In genomic region chr16:50121278-50121677, GRCh38 we compare ENCODE assay signal across 11 cellular contexts. TPM values are rescaled to one million over a fixed set of nuclear protein-coding genes. Genes with fewer than 3 reads are reported as not detected.
A peak's percentile ranks its signal among the peaks of the same experiment; 100 is the strongest.
DNase-seq lines count a peak whose midpoint lies in the region; ATAC-seq and TF ChIP-seq lines count a peak whose summit lies in the region.
"Had no signal": no experiment of that assay in that cellular context is flagged by ENCODE, and none has a peak within 500 bp of the region (broad histone marks: within the 10 kb centered on the region; RNA-seq: fewer than 3 reads in every experiment).

No MANE protein-coding gene starts in this region.

- no peak for TF ChIP-seq POLR2A in Peyer's patch (IDR thresholded peaks at IDR 0.05)
- TF ChIP-seq POLR2A in vagina (IDR thresholded peaks at IDR 0.05), result no peak

- H3K4me3 Mint-ChIP-seq in progenitor cell of endocrine pancreas (ENCODE audit: low read depth), result no peak overlapping the region

- H3K27ac Mint-ChIP-seq in progenitor cell of endocrine pancreas, result no peak overlapping the region

- H3K36me3 ChIP-seq in Peyer's patch (no peaks in the 10 kb centered on the region), thymus (ENCODE audit: control insufficient read depth, insufficient read depth) (no peaks in the 10 kb centered on the region), vagina (no peaks in the 10 kb centered on the region)
- H3K36me3 ChIP-seq: MG63, right atrium auricular region had no signal

- H3K27ac ChIP-seq in Peyer's patch (peak overlapping the region in 3 of 4 donors; percentile 10 to 71 (median 69)), thymus (ENCODE audit: low read depth) (peak overlapping the region; percentile 42), vagina (no peak overlapping the region)
- H3K27ac ChIP-seq: right atrium auricular region had no signal

- peaks cover 3% of the 10 kb centered on the region for H3K4me1 Mint-ChIP-seq in progenitor cell of endocrine pancreas (ENCODE audit: low read depth)

- no peaks in the 10 kb centered on the region for H3K9me3 ChIP-seq in Peyer's patch
- H3K9me3 ChIP-seq in thymus (ENCODE audit: control insufficient read depth), result no peaks in the 10 kb centered on the region
- no peaks in the 10 kb centered on the region for H3K9me3 ChIP-seq in vagina
- H3K9me3 ChIP-seq: MG63, right atrium auricular region had no signal

- no peak for TF ChIP-seq CTCF in Peyer's patch (IDR thresholded peaks at IDR 0.05)
- TF ChIP-seq CTCF in progenitor cell of endocrine pancreas (IDR thresholded peaks at IDR 0.05; ENCODE audit: unreplicated experiment), result no peak
- TF ChIP-seq CTCF in vagina (IDR thresholded peaks at IDR 0.05), result no peak

- H3K27me3 Mint-ChIP-seq in progenitor cell of endocrine pancreas, result no peaks in the 10 kb centered on the region

- intact Hi-C loops in vagina (cut with DNase I), result no loop called here

- H3K27me3 ChIP-seq in Peyer's patch (no peaks in the 10 kb centered on the region), thymus (ENCODE audit: control insufficient read depth, insufficient read depth) (no peaks in the 10 kb centered on the region), vagina (no peaks in the 10 kb centered on the region)
- H3K27me3 ChIP-seq: MG63, right atrium auricular region had no signal

- WGBS in thymus, result 89% methylated on average over 4 of the region's 4 CpGs

- peaks cover 0 to 11% (median 0%) of the 10 kb centered on the region in 4 donors for H3K4me1 ChIP-seq in Peyer's patch
- H3K4me1 ChIP-seq in thymus (ENCODE audit: control insufficient read depth, insufficient read depth, low read length), result peaks cover 11% of the 10 kb centered on the region
- H3K4me1 ChIP-seq in vagina, result no peaks in the 10 kb centered on the region
- H3K4me1 ChIP-seq: right atrium auricular region had no signal

- H3K4me3 ChIP-seq in Peyer's patch, result no peak overlapping the region
- H3K4me3 ChIP-seq in thymus (ENCODE audit: low read length), result no peak overlapping the region
- H3K4me3 ChIP-seq in vagina, result no peak overlapping the region
- H3K4me3 ChIP-seq: MG63, right atrium auricular region had no signal

- H3K9me3 Mint-ChIP-seq in progenitor cell of endocrine pancreas (ENCODE audit: low read depth), result peaks cover 4% of the 10 kb centered on the region

- H3K36me3 Mint-ChIP-seq in progenitor cell of endocrine pancreas (ENCODE audit: insufficient read depth), result no peaks in the 10 kb centered on the region

- peak; percentile 21 for DNase-seq in stimulated activated CD4-positive, alpha-beta T cell treated with anti-CD3 and anti-CD28 coated beads, Interleukin-1b, Interleukin-23, amount 100 ng/mL, for 48 hours
- DNase-seq in stimulated activated CD4-positive, alpha-beta T cell treated with anti-CD3 and anti-CD28 coated beads, Interleukin-15, amount 100 ng/mL, for 24 hours, result no peak
- DNase-seq in Peyer's patch (peak in 1 of 3 donors; percentile 51), progenitor cell of endocrine pancreas (ENCODE audit: low spot score, unreplicated experiment) (no peak), vagina (ENCODE audit: extremely low spot score in 2 of 2) (no peak)
- DNase-seq in activated effector memory CD4-positive, alpha-beta T cell treated with Interleukin-2 at 50 U/mL for 16 hours, result no peak
- DNase-seq: MG63, T-helper 9 cell had no signal

- ATAC-seq in HG02763 (IDR thresholded peaks at IDR 0.05; ENCODE audit: unreplicated experiment), result peak; percentile 40

RNA-seq across cellular contexts. Expression of gene TENT4B, which starts 31.8 kb away (rescaled TPM):
- total RNA-seq in Peyer's patch (10 to 100 TPM; 10.7 to 30.5 (median 24.7) TPM), progenitor cell of endocrine pancreas (13.5 TPM in 2 replicates), vagina (14.0 TPM)
- polyA plus RNA-seq in thymus, result 8.1 TPM

RNA-seq across cellular contexts. Expression of gene HEATR3, which starts 55.5 kb away (rescaled TPM):
- total RNA-seq in Peyer's patch (10 to 100 TPM; 22.4 to 39.7 (median 29.6) TPM), progenitor cell of endocrine pancreas (18.1 and 19.6 TPM in 2 replicates), vagina (16.5 TPM)
- 20.0 TPM for polyA plus RNA-seq in thymus
